8 cellular contexts compared by ENCODE assay signal in the genomic region with DNA sequence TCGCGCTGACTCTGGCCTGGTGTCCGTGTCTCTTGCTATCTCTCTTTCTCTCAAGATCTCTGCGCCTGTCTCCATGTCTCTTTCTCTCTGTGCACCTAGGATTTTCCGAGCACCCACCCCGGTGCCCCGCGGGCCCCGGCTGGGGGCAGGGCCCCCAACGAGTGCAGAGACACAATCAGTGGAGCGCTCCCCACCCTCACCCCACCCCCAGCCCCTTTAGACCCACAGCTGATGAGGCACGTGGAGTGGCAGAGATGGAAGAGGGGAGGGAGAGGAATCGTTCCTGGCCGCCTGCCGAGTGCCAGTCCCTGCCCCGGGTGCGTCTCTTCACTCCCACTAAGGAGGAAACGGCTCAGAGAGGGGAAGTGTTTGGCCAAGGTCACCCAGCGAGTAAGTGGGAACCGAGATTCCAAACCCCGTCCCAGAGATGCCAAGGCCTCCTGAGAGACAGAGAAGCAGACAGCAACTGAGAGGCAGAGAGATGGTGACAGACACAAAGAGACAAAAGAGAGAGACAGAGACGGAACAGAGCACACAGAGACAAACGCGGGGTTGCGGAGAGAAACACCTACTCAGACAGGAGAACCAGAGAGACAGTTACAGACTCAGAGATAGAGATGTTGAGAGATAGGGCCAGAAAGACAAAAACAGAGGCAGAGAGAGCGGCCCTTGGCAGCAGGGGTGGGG. TPM values are rescaled to one million over a fixed set of nuclear protein-coding genes. Genes with fewer than 3 reads are reported as not detected.
DNase-seq lines count a peak whose midpoint lies in the region; ATAC-seq and TF ChIP-seq lines count a peak whose summit lies in the region.

No MANE protein-coding gene starts in this region.

- peak overlapping the region; percentile 7 for H3K9ac ChIP-seq in rectal smooth muscle tissue (ENCODE audit: low read length)

- H3K27me3 ChIP-seq in rectal smooth muscle tissue (ENCODE audit: control insufficient read depth, insufficient read depth, low read length), result no peaks in the 10 kb centered on the region

- H3K36me3 ChIP-seq in rectal smooth muscle tissue (ENCODE audit: control insufficient read depth, insufficient read depth, low read length), result no peaks in the 10 kb centered on the region

- peak overlapping the region; percentile 72 for H3K4me3 ChIP-seq in rectal smooth muscle tissue (ENCODE audit: low read length)

- H3K4me1 ChIP-seq in rectal smooth muscle tissue (ENCODE audit: control insufficient read depth, insufficient read depth, low read length), result peaks cover 27% of the 10 kb centered on the region

- H3K27ac ChIP-seq in rectal smooth muscle tissue (ENCODE audit: low read depth, low read length), result peak overlapping the region; percentile 91

- ATAC-seq in HG03108 (IDR thresholded peaks at IDR 0.05; ENCODE audit: unreplicated experiment), result peak; percentile 0
- ATAC-seq in GM19395 (IDR thresholded peaks at IDR 0.05; ENCODE audit: unreplicated experiment), result no peak

- DNase-seq in GM03348 (ENCODE audit: low spot score), result peak; percentile 64
- peak; percentile 74 for DNase-seq in amniotic epithelial cell (ENCODE audit: low read depth)
- DNase-seq in hepatic stellate cell (ENCODE audit: low spot score), result peak; percentile 76
- no peak for DNase-seq in middle frontal gyrus (ENCODE audit: extremely low spot score, low spot score)

TF ChIP-seq in PFSK-1, 5 proteins besides CTCF, POLR2A, EP300 and RAD21:
- TF ChIP-seq, protein P1, sequence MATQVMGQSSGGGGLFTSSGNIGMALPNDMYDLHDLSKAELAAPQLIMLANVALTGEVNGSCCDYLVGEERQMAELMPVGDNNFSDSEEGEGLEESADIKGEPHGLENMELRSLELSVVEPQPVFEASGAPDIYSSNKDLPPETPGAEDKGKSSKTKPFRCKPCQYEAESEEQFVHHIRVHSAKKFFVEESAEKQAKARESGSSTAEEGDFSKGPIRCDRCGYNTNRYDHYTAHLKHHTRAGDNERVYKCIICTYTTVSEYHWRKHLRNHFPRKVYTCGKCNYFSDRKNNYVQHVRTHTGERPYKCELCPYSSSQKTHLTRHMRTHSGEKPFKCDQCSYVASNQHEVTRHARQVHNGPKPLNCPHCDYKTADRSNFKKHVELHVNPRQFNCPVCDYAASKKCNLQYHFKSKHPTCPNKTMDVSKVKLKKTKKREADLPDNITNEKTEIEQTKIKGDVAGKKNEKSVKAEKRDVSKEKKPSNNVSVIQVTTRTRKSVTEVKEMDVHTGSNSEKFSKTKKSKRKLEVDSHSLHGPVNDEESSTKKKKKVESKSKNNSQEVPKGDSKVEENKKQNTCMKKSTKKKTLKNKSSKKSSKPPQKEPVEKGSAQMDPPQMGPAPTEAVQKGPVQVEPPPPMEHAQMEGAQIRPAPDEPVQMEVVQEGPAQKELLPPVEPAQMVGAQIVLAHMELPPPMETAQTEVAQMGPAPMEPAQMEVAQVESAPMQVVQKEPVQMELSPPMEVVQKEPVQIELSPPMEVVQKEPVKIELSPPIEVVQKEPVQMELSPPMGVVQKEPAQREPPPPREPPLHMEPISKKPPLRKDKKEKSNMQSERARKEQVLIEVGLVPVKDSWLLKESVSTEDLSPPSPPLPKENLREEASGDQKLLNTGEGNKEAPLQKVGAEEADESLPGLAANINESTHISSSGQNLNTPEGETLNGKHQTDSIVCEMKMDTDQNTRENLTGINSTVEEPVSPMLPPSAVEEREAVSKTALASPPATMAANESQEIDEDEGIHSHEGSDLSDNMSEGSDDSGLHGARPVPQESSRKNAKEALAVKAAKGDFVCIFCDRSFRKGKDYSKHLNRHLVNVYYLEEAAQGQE (IDR thresholded peaks at IDR 0.05; ENCODE audit: insufficient read depth in 1 of 2, low read depth in 2 of 2, low read length in 2 of 2), result no peak; a peak in 1 of 4 replicates
- TF ChIP-seq TAF1 (IDR thresholded peaks at IDR 0.05; ENCODE audit: borderline replicate concordance, insufficient read depth, low read length) (0 out of 2 replicates have a peak, but pooled peaks have one; percentile 5), POLR2AphosphoS5 (IDR thresholded peaks at IDR 0.05; ENCODE audit: low read depth, low read length) (no peak; the same call in 1 of the 2 replicates)

RNA-seq across cellular contexts. Expression of a gene that starts 0.6 kb away (rescaled TPM):
- 76.7 TPM for polyA plus RNA-seq in PFSK-1 (2012; ENCODE audit: insufficient read length, low read depth)

RNA-seq across cellular contexts. Expression of a gene that starts 29.8 kb away (rescaled TPM):
- not detected for polyA plus RNA-seq in PFSK-1 (2012; ENCODE audit: insufficient read length, low read depth)

RNA-seq across cellular contexts. Expression of a gene that starts 48.9 kb away (rescaled TPM):
- not detected for polyA plus RNA-seq in PFSK-1 (2012; ENCODE audit: insufficient read length, low read depth)
